In genomic region chr12:47393403-47393790, GRCh38 we compare ENCODE assay signal across 12 cellular contexts.
DNase-seq lines count a peak whose midpoint lies in the region; ATAC-seq, FAIRE-seq and TF ChIP-seq lines count a peak whose summit lies in the region.
"Had no signal": no experiment of that assay in that cellular context is flagged by ENCODE, and none has a peak within 500 bp of the region (broad histone marks: within the 10 kb centered on the region; RNA-seq: fewer than 3 reads in every experiment).

No MANE protein-coding gene starts in this region.

- H3K9ac ChIP-seq in mucosa of stomach (ENCODE audit: low read length) = peak overlapping the region; percentile 8

- no peaks in the 10 kb centered on the region for H3K27me3 ChIP-seq in ACC112 (ENCODE audit: insufficient read depth, low read length)
- no peaks in the 10 kb centered on the region for H3K27me3 ChIP-seq in mucosa of stomach (ENCODE audit: control insufficient read depth, insufficient read depth, low read length)
- H3K27me3 ChIP-seq in upper lobe of left lung = no peaks in the 10 kb centered on the region
- no peaks in the 10 kb centered on the region for H3K27me3 ChIP-seq in gastrocnemius medialis
- H3K27me3 ChIP-seq: SJCRH30 had no signal

- peak overlapping the region; percentile 0; the same call in 1 of the 2 replicates for H3K4me3 ChIP-seq in ACC112 (ENCODE audit: low read depth, low read length)
- no peak overlapping the region for H3K4me3 ChIP-seq in mucosa of stomach (ENCODE audit: low read length)
- H3K4me3 ChIP-seq in upper lobe of left lung = no peak overlapping the region
- H3K4me3 ChIP-seq in gastrocnemius medialis = no peak overlapping the region
- H3K4me3 ChIP-seq: lower lobe of right lung, SJCRH30 had no signal

- H2AFZ ChIP-seq in ACC112 (ENCODE audit: low read length, unreplicated experiment) = peak overlapping the region; percentile 26

- peaks cover 4 to 14% of the 10 kb centered on the region in 2 donors for H3K9me3 Mint-ChIP-seq in activated naive CD4-positive, alpha-beta T cell treated with anti-CD3 and anti-CD28 coated beads, Interleukin-2, amount 50 U/mL, for 72 hours

- TF ChIP-seq EP300 in upper lobe of left lung (IDR thresholded peaks at IDR 0.05) = no peak

- FAIRE-seq in GM19239 (lab: Jason Lieb, UNC) = peak; percentile 33

- in situ Hi-C loops in gastrocnemius medialis (cut with MboI; ENCODE audit: low sequenced_read_pairs in 4 of 4) = loop anchor here in 2 of 4 donors (10.0 kb wide), 1 partner anchor 359 kb away; no protein-coding TSS in a partner anchor

- H3K79me2 ChIP-seq in ACC112 (ENCODE audit: control insufficient read depth, insufficient read depth, low read length, unreplicated experiment) = no peaks in the 10 kb centered on the region

- whole genome bisulfite sequencing in upper lobe of left lung, 2 donors = 40% methylated on average over 4 of the region's 4 CpGs

- peaks cover 18 to 30% of the 10 kb centered on the region in 2 donors for H3K36me3 Mint-ChIP-seq in activated naive CD4-positive, alpha-beta T cell treated with anti-CD3 and anti-CD28 coated beads, Interleukin-2, amount 50 U/mL, for 72 hours

- TF ChIP-seq CTCF in upper lobe of left lung (IDR thresholded peaks at IDR 0.05) (no peak), gastrocnemius medialis (IDR thresholded peaks at IDR 0.05 in 4 of 5, conservative IDR thresholded peaks at IDR 0.05 in 1 of 5) (no peak)

- H3K9me3 ChIP-seq in mucosa of stomach (ENCODE audit: control insufficient read depth, low read length) = no peaks in the 10 kb centered on the region
- H3K9me3 ChIP-seq in upper lobe of left lung = peaks cover 0 to 7% (median 5%) of the 10 kb centered on the region in 4 donors
- H3K9me3 ChIP-seq in gastrocnemius medialis = no peaks in the 10 kb centered on the region
- H3K9me3 ChIP-seq: lower lobe of right lung, SJCRH30 had no signal

- DNase-seq in GM19239 (ENCODE audit: insufficient read length, low spot score) = no peak
- DNase-seq in activated naive CD4-positive, alpha-beta T cell treated with anti-CD3 and anti-CD28 coated beads, Interleukin-2, amount 50 U/mL, for 72 hours (ENCODE audit: low spot score in 2 of 2) = no peak
- no peak for DNase-seq in OCI-M2 (lab: John Stamatoyannopoulos, UW; ENCODE audit: unreplicated experiment)
- no peak for DNase-seq in hippocampal formation (lab: John Stamatoyannopoulos, UW)
- no peak for DNase-seq in upper lobe of left lung
- no peak for DNase-seq in gastrocnemius medialis
- DNase-seq: lower lobe of right lung, NCI-H1417 treated with DMSO at 0.1 percent for 48 hours had no signal

- no peak for TF ChIP-seq POLR2A in upper lobe of left lung (IDR thresholded peaks at IDR 0.05)
- no peak for TF ChIP-seq POLR2A in gastrocnemius medialis (IDR thresholded peaks at IDR 0.05)

- intact Hi-C loops in gastrocnemius medialis (cut with DNase I; ENCODE audit: low total_unique reads) = no loop called here

- H3K36me3 ChIP-seq in ACC112 (ENCODE audit: insufficient read depth, low read length) (no peaks in the 10 kb centered on the region), mucosa of stomach (ENCODE audit: control insufficient read depth, insufficient read depth, low read length) (no peaks in the 10 kb centered on the region), upper lobe of left lung (no peaks in the 10 kb centered on the region), gastrocnemius medialis (no peaks in the 10 kb centered on the region)
- H3K36me3 ChIP-seq: lower lobe of right lung, SJCRH30 had no signal

- H3K27ac ChIP-seq in ACC112 (ENCODE audit: low read depth, low read length) (no peak overlapping the region), upper lobe of left lung (peak overlapping the region in 2 of 4 donors; percentile 10 to 28), gastrocnemius medialis (no peak overlapping the region)
- H3K27ac ChIP-seq: lower lobe of right lung, SJCRH30 had no signal

- peaks cover 15% of the 10 kb centered on the region for H3K4me1 ChIP-seq in ACC112 (ENCODE audit: control insufficient read depth, insufficient read depth, low read length, unreplicated experiment)
- H3K4me1 ChIP-seq in mucosa of stomach (ENCODE audit: control insufficient read depth, insufficient read depth, low read length) = peaks cover 3% of the 10 kb centered on the region
- H3K4me1 ChIP-seq in upper lobe of left lung = peaks cover 9 to 11% (median 10%) of the 10 kb centered on the region in 4 donors
- H3K4me1 ChIP-seq in gastrocnemius medialis = peaks cover 0 to 10% of the 10 kb centered on the region in 2 donors
- H3K4me1 ChIP-seq: SJCRH30 had no signal

- no peak for ATAC-seq in activated naive CD4-positive, alpha-beta T cell treated with anti-CD3 and anti-CD28 coated beads, Interleukin-2, amount 50 U/mL, for 72 hours
- ATAC-seq in upper lobe of left lung (ENCODE audit: low FRiP score in 2 of 2) (no peak), gastrocnemius medialis (no peak)

- H3K27ac Mint-ChIP-seq in activated naive CD4-positive, alpha-beta T cell treated with anti-CD3 and anti-CD28 coated beads, Interleukin-2, amount 50 U/mL, for 72 hours = peak overlapping the region; percentile 100
- H3K27ac Mint-ChIP-seq: progenitor cell of endocrine pancreas had no signal
